ENCODE assay signal across 24 cellular contexts in genomic region chr2:68888038-68888704, GRCh38. TPM values are rescaled to one million over a fixed set of nuclear protein-coding genes. Genes with fewer than 3 reads are reported as not detected.
DNase-seq lines count a peak whose midpoint lies in the region; ATAC-seq, FAIRE-seq and TF ChIP-seq lines count a peak whose summit lies in the region.
"Had no signal": no experiment of that assay in that cellular context is flagged by ENCODE, and none has a peak within 500 bp of the region (broad histone marks: within the 10 kb centered on the region; RNA-seq: fewer than 3 reads in every experiment).

No MANE protein-coding gene starts in this region.

- no peak overlapping the region for H3K9ac ChIP-seq in liver (ENCODE audit: low read depth in 1 of 2, low read length in 2 of 2)
- no peak overlapping the region for H3K9ac ChIP-seq in MM.1S (ENCODE audit: low read length)
- H3K9ac ChIP-seq: BLaER1 treated with 17β-estradiol and CSF1 and Interleukin-3, amounts not matched to agents 10 nM and 100 nM; GM23248 had no signal

- H3K27ac ChIP-seq in right cardiac atrium (ENCODE audit: low read length) (peak overlapping the region; percentile 45), heart right ventricle (no peak overlapping the region), liver (ENCODE audit: low read depth in 1 of 2, low read length in 2 of 2) (no peak overlapping the region), MM.1S (ENCODE audit: low read length) (no peak overlapping the region)
- H3K27ac ChIP-seq: 22Rv1; BLaER1 treated with 17β-estradiol and CSF1 and Interleukin-3, amounts not matched to agents 10 nM and 100 nM; GM23248 had no signal

- peak; percentile 96 for FAIRE-seq in bronchial epithelial cell (lab: Jason Lieb, UNC)
- FAIRE-seq: A204.1, G401.6, GM19239, H1 had no signal

- DNase-seq in right cardiac atrium = no peak
- DNase-seq in heart right ventricle = no peak
- no peak for DNase-seq in bronchial epithelial cell (ENCODE audit: low read depth)
- no peak for DNase-seq in DMS53 treated with DMSO at 0.1 percent for 48 hours (lab: John Stamatoyannopoulos, UW; ENCODE audit: unreplicated experiment)
- no peak for DNase-seq in MM.1S
- DNase-seq: ACHN; AML-193; BE2C; Calu3; CD4-positive, alpha-beta memory T cell; COR-L47; DMS53; DND-41; GM23248; H7; HCEC 1CT had no signal

- H3K9me2 ChIP-seq in MM.1S (replicated peaks; ENCODE audit: insufficient read depth, low read length) = no peaks in the 10 kb centered on the region

- no peak for ATAC-seq in right cardiac atrium
- no peak for ATAC-seq in heart right ventricle

- no peaks in the 10 kb centered on the region for H3K79me2 ChIP-seq in MM.1S (ENCODE audit: low read length)

- TF ChIP-seq CTCF in heart right ventricle (IDR thresholded peaks at IDR 0.05) (no peak), bronchial epithelial cell (IDR thresholded peaks at IDR 0.05; ENCODE audit: insufficient read depth, low read length, severe bottlenecking) (no peak), liver (IDR thresholded peaks at IDR 0.05; ENCODE audit: low read depth, low read length, missing input control) (no peak), MM.1S (IDR thresholded peaks at IDR 0.05; ENCODE audit: low read length) (no peak)

- H2AFZ ChIP-seq in MM.1S (ENCODE audit: low read length) = no peak overlapping the region
- H2AFZ ChIP-seq: GM23248 had no signal

- no peak overlapping the region for H3K4me2 ChIP-seq in MM.1S (ENCODE audit: low read depth, low read length)
- H3K4me2 ChIP-seq: BLaER1 treated with 17β-estradiol and CSF1 and Interleukin-3, amounts not matched to agents 10 nM and 100 nM had no signal

- H3K36me3 ChIP-seq in heart right ventricle = no peaks in the 10 kb centered on the region
- no peaks in the 10 kb centered on the region for H3K36me3 ChIP-seq in bronchial epithelial cell (ENCODE audit: control insufficient read depth, insufficient read depth, low read length)
- no peaks in the 10 kb centered on the region for H3K36me3 ChIP-seq in liver (ENCODE audit: control insufficient read depth in 4 of 4, insufficient read depth in 3 of 4, low read depth in 1 of 4, low read length in 3 of 4)
- no peaks in the 10 kb centered on the region for H3K36me3 ChIP-seq in MM.1S (replicated peaks; ENCODE audit: insufficient read depth, low read length)
- H3K36me3 ChIP-seq: BE2C; BLaER1 treated with 17β-estradiol and CSF1 and Interleukin-3, amounts not matched to agents 10 nM and 100 nM had no signal

- no peaks in the 10 kb centered on the region for H3F3A ChIP-seq in MM.1S (ENCODE audit: insufficient read depth, low read length)

- 92% methylated on average over 4 of the region's 4 CpGs for WGBS in right cardiac atrium
- 94 to 95% methylated on average over 4 of the region's 4 CpGs for WGBS in heart right ventricle, 2 donors
- 77% methylated on average over 4 of the region's 4 CpGs for WGBS in liver

- no peaks in the 10 kb centered on the region for H3K9me3 ChIP-seq in right cardiac atrium (ENCODE audit: control insufficient read depth, low read length)
- H3K9me3 ChIP-seq in heart right ventricle = peaks cover 0 to 6% (median 0%) of the 10 kb centered on the region in 11 donors
- H3K9me3 ChIP-seq in liver (ENCODE audit: control insufficient read depth in 4 of 4, low read length in 3 of 4) = no peaks in the 10 kb centered on the region
- no peaks in the 10 kb centered on the region for H3K9me3 ChIP-seq in MM.1S (replicated peaks; ENCODE audit: insufficient read depth, low read length)
- H3K9me3 ChIP-seq: BE2C; BLaER1 treated with 17β-estradiol and CSF1 and Interleukin-3, amounts not matched to agents 10 nM and 100 nM had no signal

- no peaks in the 10 kb centered on the region for H3K4me1 ChIP-seq in right cardiac atrium (ENCODE audit: control insufficient read depth, insufficient read depth, low read length)
- peaks cover 0 to 8% (median 0%) of the 10 kb centered on the region in 9 donors for H3K4me1 ChIP-seq in heart right ventricle
- H3K4me1 ChIP-seq in liver (ENCODE audit: control insufficient read depth in 4 of 4, insufficient read depth in 4 of 4, low read length in 3 of 4) = peaks cover 0 to 2% (median 0%) of the 10 kb centered on the region in 4 donors
- H3K4me1 ChIP-seq in MM.1S (ENCODE audit: low read length) = no peaks in the 10 kb centered on the region
- H3K4me1 ChIP-seq: BE2C; BLaER1 treated with 17β-estradiol and CSF1 and Interleukin-3, amounts not matched to agents 10 nM and 100 nM had no signal

- H3K4me3 ChIP-seq in right cardiac atrium (ENCODE audit: low read length) (no peak overlapping the region), heart right ventricle (no peak overlapping the region), bronchial epithelial cell (ENCODE audit: low read depth, low read length) (no peak overlapping the region), liver (ENCODE audit: low read depth in 1 of 3, low read length in 3 of 3) (no peak overlapping the region), MM.1S (ENCODE audit: low read length) (no peak overlapping the region)
- H3K4me3 ChIP-seq: BLaER1 treated with 17β-estradiol and CSF1 and Interleukin-3, amounts not matched to agents 10 nM and 100 nM; GM23248 had no signal

- intact Hi-C loops in right cardiac atrium (cut with DNase I) (no loop called here), heart right ventricle (cut with DNase I) (no loop called here)

- no peak for TF ChIP-seq RAD21 in liver (IDR thresholded peaks at IDR 0.05)

- H3K27me3 ChIP-seq in right cardiac atrium (ENCODE audit: control insufficient read depth, insufficient read depth) (no peaks in the 10 kb centered on the region), heart right ventricle (peaks cover 0 to 49% (median 19%) of the 10 kb centered on the region in 7 donors), bronchial epithelial cell (ENCODE audit: control insufficient read depth, insufficient read depth, low read length) (no peaks in the 10 kb centered on the region), liver (ENCODE audit: control insufficient read depth in 4 of 4, insufficient read depth in 4 of 4, low read length in 3 of 4) (no peaks in the 10 kb centered on the region), MM.1S (replicated peaks; ENCODE audit: insufficient read depth, low read length) (no peaks in the 10 kb centered on the region)
- H3K27me3 ChIP-seq: BE2C; BLaER1 treated with 17β-estradiol and CSF1 and Interleukin-3, amounts not matched to agents 10 nM and 100 nM had no signal

- H4K20me1 ChIP-seq in MM.1S (ENCODE audit: insufficient read depth, low read length) = no peaks in the 10 kb centered on the region
- H4K20me1 ChIP-seq: BLaER1 treated with 17β-estradiol and CSF1 and Interleukin-3, amounts not matched to agents 10 nM and 100 nM had no signal

TF ChIP-seq in liver, 16 proteins besides CTCF, POLR2A, EP300 and RAD21:
- TF ChIP-seq FOXA2 (IDR thresholded peaks at IDR 0.05) (peak; percentile 23), SP1 (IDR thresholded peaks at IDR 0.05) (no peak), RXRA (IDR thresholded peaks at IDR 0.05) (peak in 1 of 2 donors; percentile 10), HNF4A (conservative IDR thresholded peaks at IDR 0.05) (peak; percentile 16 to 25)

RNA-seq across cellular contexts. Expression of gene BMP10, which starts 17.0 kb away (rescaled TPM):
- 1,000 to 10,000 TPM; 1,953 to 6,380 (median 2,692) TPM for total RNA-seq in right cardiac atrium
- polyA plus RNA-seq in right cardiac atrium = 153 TPM
- under 1 TPM in 1 of 10 donors, not detected in 9; 0.31 TPM for total RNA-seq in heart right ventricle
- under 1 TPM in 1 of 2 donors, not detected in 1; 0.03 TPM for polyA plus RNA-seq in heart right ventricle
- total RNA-seq in bronchial epithelial cell = not detected in 2 replicates
- total RNA-seq in liver = 1 to 10 TPM; 8.0 to 9.5 TPM
- polyA plus RNA-seq in liver = 1 to 10 TPM in 1 of 2 donors, under 1 TPM in 1; 0.39 to 10.0 TPM
- total RNA-seq: Calu3; CD4-positive, alpha-beta memory T cell; GM23248; H1; H7 had no signal
- polyA plus RNA-seq: CD14-positive monocyte; CD4-positive, alpha-beta memory T cell; GM23248; H1 had no signal

Comparison
In these comparisons a context has a peak if more than half of its experiments do, and no peak if none do; other contexts are left out.
1. RNA of gene BMP10, which starts 17.0 kb away (total RNA-seq): 1,953 to 6,380 TPM in right cardiac atrium; 8.0 to 9.5 TPM in liver, 0.31 TPM in heart right ventricle and not detected in bronchial epithelial cell; every median in the first group is over 100 times any median in the second.